In the genomic region with DNA sequence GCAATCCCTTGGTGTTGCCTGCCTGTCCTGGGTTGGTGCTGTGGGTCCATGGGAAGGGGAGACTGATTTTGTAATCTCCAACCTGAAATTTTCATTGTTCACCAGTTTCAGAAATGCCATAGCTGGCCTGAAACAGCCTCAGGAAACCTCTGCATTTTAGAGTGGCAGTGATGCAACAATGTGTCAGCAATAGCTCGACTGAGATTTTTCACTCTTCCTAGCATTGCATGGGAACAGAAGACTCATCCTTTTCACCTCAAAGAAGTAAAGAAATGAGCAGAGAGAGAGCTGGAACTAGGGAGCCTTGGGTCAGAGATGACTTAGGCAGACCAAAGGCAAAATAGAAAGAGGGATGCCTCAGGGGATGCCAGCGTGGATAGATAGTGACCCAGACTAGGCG, we compare ENCODE assay signal across 21 cellular contexts. TPM values are rescaled to one million over a fixed set of nuclear protein-coding genes. Genes with fewer than 3 reads are reported as not detected.
DNase-seq lines count a peak whose midpoint lies in the region; ATAC-seq, FAIRE-seq and TF ChIP-seq lines count a peak whose summit lies in the region.
"Had no signal": no experiment of that assay in that cellular context is flagged by ENCODE, and none has a peak within 500 bp of the region (broad histone marks: within the 10 kb centered on the region; RNA-seq: fewer than 3 reads in every experiment).

No MANE protein-coding gene starts in this region.

- no TSS peak for BruUV-seq in Calu3 (replicated peaks; lab: Mats Ljungman, UMichigan)

- H3K9me3 ChIP-seq in astrocyte (ENCODE audit: insufficient read depth, low read depth, low read length): no peaks in the 10 kb centered on the region
- H3K9me3 ChIP-seq: body of pancreas, uterus had no signal

- peak; percentile 45 for DNase-seq in AG20443 (ENCODE audit: low spot score)
- peak; percentile 60 for DNase-seq in HCEC 1CT
- DNase-seq in astrocyte (ENCODE audit: low read depth): no peak
- DNase-seq in fibroblast of peridontal ligament (ENCODE audit: extremely low read depth): peak; percentile 59
- DNase-seq in GDM1 (lab: John Stamatoyannopoulos, UW): no peak
- no peak for DNase-seq in Calu3
- DNase-seq in GM10266 (ENCODE audit: extremely low spot score): no peak
- DNase-seq: activated CD4-positive, alpha-beta T cell treated with anti-CD3 and anti-CD28 coated beads, Interleukin-2, amount 50 U/mL, for 4 hours; body of pancreas; COR-L47; hippocampal formation; naive thymus-derived CD4-positive, alpha-beta T cell; NCI-H2081; Right ventricle myocardium superior; T-helper 1 cell; uterus had no signal

- no peak overlapping the region for H3K4me2 ChIP-seq in astrocyte (ENCODE audit: low read length)

- H3K27me3 Mint-ChIP-seq in astrocyte (ENCODE audit: low read depth, unreplicated experiment) (no peaks in the 10 kb centered on the region), Calu3 (ENCODE audit: unreplicated experiment) (peaks cover 68% of the 10 kb centered on the region)
- H3K27me3 Mint-ChIP-seq: activated naive CD4-positive, alpha-beta T cell treated with anti-CD3 and anti-CD28 coated beads, Interleukin-2, amount 50 U/mL, for 24 hours had no signal

- peak overlapping the region; percentile 67 for H3K27ac Mint-ChIP-seq in astrocyte (ENCODE audit: unreplicated experiment)
- no peak overlapping the region for H3K27ac Mint-ChIP-seq in Calu3 (ENCODE audit: unreplicated experiment)
- H3K27ac Mint-ChIP-seq: activated naive CD4-positive, alpha-beta T cell treated with anti-CD3 and anti-CD28 coated beads, Interleukin-2, amount 50 U/mL, for 24 hours; naive thymus-derived CD4-positive, alpha-beta T cell had no signal

- H3K4me1 ChIP-seq in astrocyte (ENCODE audit: insufficient read depth, low read length): no peaks in the 10 kb centered on the region
- H3K4me1 ChIP-seq: body of pancreas, parathyroid adenoma, uterus had no signal

- H3K9ac ChIP-seq in astrocyte (ENCODE audit: low read length): no peak overlapping the region
- H3K9ac ChIP-seq: parathyroid adenoma had no signal

- H3K4me3 ChIP-seq in astrocyte (ENCODE audit: insufficient read depth, low read depth, low read length): no peak overlapping the region
- H3K4me3 ChIP-seq: body of pancreas, uterus had no signal

- H3K36me3 ChIP-seq in astrocyte (ENCODE audit: insufficient read depth, low read length): no peaks in the 10 kb centered on the region
- H3K36me3 ChIP-seq: uterus had no signal

- no peak overlapping the region for H2AFZ ChIP-seq in astrocyte (ENCODE audit: low read depth, low read length)
- H2AFZ ChIP-seq: parathyroid adenoma had no signal

- no peaks in the 10 kb centered on the region for H3K27me3 ChIP-seq in astrocyte (ENCODE audit: insufficient read depth, low read length)
- H3K27me3 ChIP-seq: body of pancreas, uterus had no signal

- H3K36me3 Mint-ChIP-seq in astrocyte (ENCODE audit: low read depth, unreplicated experiment): no peaks in the 10 kb centered on the region
- H3K36me3 Mint-ChIP-seq in Calu3 (ENCODE audit: insufficient read depth, unreplicated experiment): no peaks in the 10 kb centered on the region
- H3K36me3 Mint-ChIP-seq: activated naive CD4-positive, alpha-beta T cell treated with anti-CD3 and anti-CD28 coated beads, Interleukin-2, amount 50 U/mL, for 24 hours; naive thymus-derived CD4-positive, alpha-beta T cell had no signal

- TF ChIP-seq CTCF in astrocyte (IDR thresholded peaks at IDR 0.05; ENCODE audit: insufficient read depth, low read depth, low read length) (no peak), Calu3 (IDR thresholded peaks at IDR 0.05; ENCODE audit: unreplicated experiment) (no peak), GM10266 (IDR thresholded peaks at IDR 0.05; ENCODE audit: control insufficient read depth, insufficient read depth, low read depth, missing control alignments) (no peak)

- CTCF ChIA-PET in Calu3 (lab: Charles Lee): interaction anchor here (1.2 kb wide), 1 partner anchor 11 kb away, joined by 3 read pairs; no protein-coding TSS in a partner anchor

- FAIRE-seq in astrocyte (lab: Jason Lieb, UNC): peak; percentile 37
- FAIRE-seq: GM12891, keratinocyte had no signal

- H3K9me3 Mint-ChIP-seq in astrocyte (ENCODE audit: unreplicated experiment) (peaks cover 3% of the 10 kb centered on the region), Calu3 (ENCODE audit: low read depth, unreplicated experiment) (peaks cover 3% of the 10 kb centered on the region)
- H3K9me3 Mint-ChIP-seq: activated naive CD4-positive, alpha-beta T cell treated with anti-CD3 and anti-CD28 coated beads, Interleukin-2, amount 50 U/mL, for 24 hours; naive thymus-derived CD4-positive, alpha-beta T cell had no signal

- H3K4me3 Mint-ChIP-seq in astrocyte (ENCODE audit: unreplicated experiment): no peak overlapping the region
- H3K4me3 Mint-ChIP-seq in Calu3 (ENCODE audit: low read depth, unreplicated experiment): no peak overlapping the region
- H3K4me3 Mint-ChIP-seq: activated naive CD4-positive, alpha-beta T cell treated with anti-CD3 and anti-CD28 coated beads, Interleukin-2, amount 50 U/mL, for 24 hours; naive thymus-derived CD4-positive, alpha-beta T cell had no signal

- intact Hi-C loops in Calu3 (cut with micrococcal nuclease; ENCODE audit: unreplicated experiment): no loop called here

- no peaks in the 10 kb centered on the region for H3K79me2 ChIP-seq in astrocyte (ENCODE audit: insufficient read depth, low read length)
- H3K79me2 ChIP-seq: parathyroid adenoma had no signal

- no peak for ATAC-seq in GM19023 (IDR thresholded peaks at IDR 0.05; ENCODE audit: unreplicated experiment)
- ATAC-seq: body of pancreas; naive thymus-derived CD4-positive, alpha-beta T cell had no signal

- no peak overlapping the region for H3K27ac ChIP-seq in astrocyte (ENCODE audit: low read depth, low read length)
- H3K27ac ChIP-seq: body of pancreas, parathyroid adenoma, uterus had no signal

- peaks cover 40% of the 10 kb centered on the region for H3K4me1 Mint-ChIP-seq in astrocyte (ENCODE audit: low read depth, unreplicated experiment)
- H3K4me1 Mint-ChIP-seq in Calu3 (ENCODE audit: low read depth, unreplicated experiment): peaks cover 8% of the 10 kb centered on the region

- H4K20me1 ChIP-seq in astrocyte (ENCODE audit: insufficient read depth, low read length): no peaks in the 10 kb centered on the region

RNA-seq across cellular contexts. Expression of a gene that starts 23.7 kb away (rescaled TPM):
- total RNA-seq in astrocyte (26.1 and 29.7 TPM in 2 replicates), Calu3 (2022) (28.0 and 34.6 TPM in 2 replicates)

Comparison
In these comparisons a context has a peak if more than half of its experiments do, and no peak if none do; other contexts are left out.
1. DNase-seq: peak in AG20443 (single experiment), HCEC 1CT (single experiment) and fibroblast of peridontal ligament (single experiment); none in astrocyte (single experiment), GDM1 (single experiment), Calu3 (single experiment) and GM10266 (single experiment).